Comparison of ENCODE assay signal across 18 cellular contexts in the genomic region with DNA sequence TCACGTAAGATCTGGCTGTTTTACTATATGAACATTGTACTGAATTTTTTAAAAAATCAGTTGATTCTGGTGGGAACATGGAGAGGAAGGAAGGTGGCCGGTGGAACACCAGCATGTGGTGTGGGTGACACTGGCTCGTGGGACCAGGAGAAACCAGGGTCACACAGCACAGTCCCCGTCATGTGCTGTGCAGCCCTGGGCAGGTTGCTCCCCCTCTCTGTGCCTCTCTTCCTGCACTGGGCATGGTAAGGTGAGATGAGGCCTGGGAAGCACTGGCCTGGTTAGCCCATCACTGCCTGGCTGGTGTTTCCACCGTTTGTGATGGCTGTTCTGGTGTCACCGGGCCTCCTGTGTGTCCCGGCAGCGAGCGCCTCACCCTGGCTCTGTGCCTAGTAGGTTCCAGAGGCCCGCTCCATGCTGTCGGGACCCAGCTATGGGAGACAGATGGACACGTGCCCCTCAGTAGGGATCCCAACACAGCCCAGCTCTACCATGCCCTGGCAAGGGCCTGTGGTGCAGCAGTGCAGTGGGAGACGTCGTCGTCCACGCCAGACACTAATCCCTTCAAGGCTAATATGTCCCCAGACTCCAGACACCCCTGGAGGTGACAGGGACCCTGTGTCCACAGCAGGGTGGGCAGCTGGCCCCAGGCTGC.
"Had no signal": no experiment of that assay in that cellular context is flagged by ENCODE, and none has a peak within 500 bp of the region (broad histone marks: within the 10 kb centered on the region; RNA-seq: fewer than 3 reads in every experiment).

No MANE protein-coding gene starts in this region.

- H3K4me3 ChIP-seq: coronary artery, mucosa of descending colon, tibial artery, upper lobe of left lung, uterus had no signal

- FAIRE-seq: endothelial cell of umbilical vein had no signal

- H3K27me3 ChIP-seq: foreskin keratinocyte, upper lobe of left lung, uterus had no signal

- DNase-seq: effector CD4-positive, alpha-beta T cell; endodermal cell; erythroblast; foreskin keratinocyte; left colon; left ventricle myocardium superior; mucosa of descending colon; natural killer cell; stimulated activated CD4-positive, alpha-beta T cell treated with anti-CD3 and anti-CD28 coated beads, Interleukin-15, amount 100 ng/mL, for 24 hours; stimulated activated CD4-positive, alpha-beta T cell treated with anti-CD3 and anti-CD28 coated beads, Interleukin-1b, Interleukin-23, amount 100 ng/mL, for 48 hours; stimulated activated CD4-positive, alpha-beta T cell treated with anti-CD3 and anti-CD28 coated beads, Interleukin-4, amount 100 ng/mL, for 24 hours; upper lobe of left lung; uterus had no signal

- H3K36me3 ChIP-seq: tibial artery, upper lobe of left lung, uterus had no signal

- ATAC-seq: foreskin keratinocyte; left colon; left ventricle myocardium superior; mucosa of descending colon; natural killer cell; right cardiac atrium; stimulated activated memory B cell treated with anti-CD40 and anti-IgM and Interleukin-4, amounts not matched to agents 10 μg/mL and 1 μg/mL and 100 μg/mL, for 72 hours had no signal

- H3K4me1 ChIP-seq: foreskin keratinocyte, tibial artery, upper lobe of left lung, uterus had no signal

- H3K27ac ChIP-seq: coronary artery, foreskin keratinocyte, tibial artery, upper lobe of left lung, uterus had no signal
